14 cellular contexts compared by ENCODE assay signal in genomic region chr6:18047406-18047805, GRCh38. TPM values are rescaled to one million over a fixed set of nuclear protein-coding genes. Genes with fewer than 3 reads are reported as not detected.
DNase-seq lines count a peak whose midpoint lies in the region; ATAC-seq, FAIRE-seq and TF ChIP-seq lines count a peak whose summit lies in the region.
"Had no signal": no experiment of that assay in that cellular context is flagged by ENCODE, and none has a peak within 500 bp of the region (broad histone marks: within the 10 kb centered on the region; RNA-seq: fewer than 3 reads in every experiment).

No MANE protein-coding gene starts in this region.

- CTCF ChIA-PET in K562 (lab: Yijun Ruan, JAX; ENCODE audit: low intra/inter-chr PET ratio), result no interaction called here

- DNase-seq in HT-29 (ENCODE audit: low spot score) (peak; percentile 64), K562 (ENCODE audit: extremely low read depth in 1 of 4, low spot score in 3 of 4) (no peak), iris pigment epithelial cell (ENCODE audit: low read depth) (peak; percentile 60), aorta (no peak), SW 1271 (lab: John Stamatoyannopoulos, UW) (no peak), ecto neural progenitor cell (ENCODE audit: low spot score) (no peak)
- DNase-seq in activated T-helper 2 cell treated with anti-CD3 and anti-CD28 coated beads, Interferon-gamma antibody, Interleukin-2, Interleukin-4, amounts not matched to agents 10 μg/mL and 5 μg/mL and 100 μg/mL, durations not matched to agents 14 hours and 24 hours and 36 hours (ENCODE audit: low spot score), result no peak
- DNase-seq: activated CD8-positive, alpha-beta memory T cell treated with anti-CD3 and anti-CD28 coated beads for 24 hours; activated effector memory CD4-positive, alpha-beta T cell treated with anti-CD3 and anti-CD28 coated beads, Interleukin-2, amount 50 U/mL, for 16 hours; left cardiac atrium; NCI-H1092 treated with DMSO at 0.1 percent for 48 hours had no signal

- no TSS peak for BruUV-seq in K562 (replicated peaks; lab: Mats Ljungman, UMichigan)

- H3K9me1 ChIP-seq in K562 (ENCODE audit: control insufficient read depth, insufficient read depth, low read length), result no peaks in the 10 kb centered on the region

- no peaks in the 10 kb centered on the region for H3K79me2 ChIP-seq in K562 (ENCODE audit: control insufficient read depth, insufficient read depth, low read length)

- H3K9me3 ChIP-seq in K562 (replicated peaks; ENCODE audit: control insufficient read depth, insufficient read depth, low read depth, low read length) (no peaks in the 10 kb centered on the region), aorta (ENCODE audit: control insufficient read depth, low read length) (no peaks in the 10 kb centered on the region)

- H3K4me3 ChIP-seq in K562, result no peak overlapping the region
- H3K4me3 ChIP-seq in aorta (ENCODE audit: low read length in 2 of 2), result no peak overlapping the region

- in situ Hi-C loops in K562 (cut with MboI), result no loop called here

- 94% methylated on average over 2 of the region's 2 CpGs for WGBS in K562 (ENCODE audit: insufficient coverage, low coverage, missing lambda C conversion rate)
- WGBS in aorta, 2 donors, result 9 to 22% methylated on average over 2 of the region's 2 CpGs

- H3K27ac ChIP-seq in K562 (ENCODE audit: extremely low read depth, low read depth, low read length), result no peak overlapping the region
- H3K27ac ChIP-seq in aorta (ENCODE audit: low read depth in 1 of 2, low read length in 2 of 2), result peak overlapping the region; percentile 26 to 48
- H3K27ac ChIP-seq: VCaP had no signal

- peak overlapping the region; percentile 30; the same call in 1 of the 2 replicates for H2AFZ ChIP-seq in K562 (ENCODE audit: low read depth, low read length)

- POLR2A ChIA-PET in K562 (lab: Yijun Ruan, JAX), result interaction anchor here (2.0 kb wide), 1 partner anchor 10 kb away, joined by 9 read pairs; no protein-coding TSS in a partner anchor

- no peak for TF ChIP-seq POLR2A in K562 (conservative IDR thresholded peaks at IDR 0.05)

- TF ChIP-seq EP300 in K562 (IDR thresholded peaks at IDR 0.05; ENCODE audit: low read length), result no peak

- no peak for ATAC-seq in K562
- no peak for ATAC-seq in aorta (ENCODE audit: low FRiP score)
- ATAC-seq: left cardiac atrium had no signal

- no peak overlapping the region for H3K4me3 Mint-ChIP-seq in activated T-helper 2 cell treated with anti-CD3 and anti-CD28 coated beads, Interferon-gamma antibody, Interleukin-2, Interleukin-4, amounts not matched to agents 10 μg/mL and 5 μg/mL and 100 μg/mL, durations not matched to agents 14 hours and 24 hours and 36 hours (ENCODE audit: low read depth)

- H3K27ac Mint-ChIP-seq in activated T-helper 2 cell treated with anti-CD3 and anti-CD28 coated beads, Interferon-gamma antibody, Interleukin-2, Interleukin-4, amounts not matched to agents 10 μg/mL and 5 μg/mL and 100 μg/mL, durations not matched to agents 14 hours and 24 hours and 36 hours, result no peak overlapping the region

- H3K4me1 ChIP-seq in K562 (replicated peaks in 1 of 2; ENCODE audit: control insufficient read depth in 2 of 2, insufficient read depth in 2 of 2, low read length in 2 of 2) (peaks cover 14 to 17% of the 10 kb centered on the region in 2 experiments), aorta (ENCODE audit: control insufficient read depth in 1 of 2, insufficient read depth in 2 of 2, low read length in 2 of 2) (peaks cover 4 to 10% of the 10 kb centered on the region in 2 donors)

- intact Hi-C loops in K562 (cut with micrococcal nuclease) (no loop called here), aorta (cut with DNase I) (loop anchor here (10.0 kb wide), 2 partner anchors 183 to 193 kb away; no protein-coding TSS in a partner anchor)
- intact Hi-C loops in activated T-helper 2 cell treated with anti-CD3 and anti-CD28 coated beads, Interferon-gamma antibody, Interleukin-2, Interleukin-4, amounts not matched to agents 10 μg/mL and 5 μg/mL and 100 μg/mL, durations not matched to agents 14 hours and 24 hours and 36 hours (cut with micrococcal nuclease), result no loop called here

- H3K27me3 ChIP-seq in K562 (ENCODE audit: control insufficient read depth in 2 of 2, insufficient read depth in 2 of 2, low read length in 2 of 2), result no peaks in the 10 kb centered on the region
- H3K27me3 ChIP-seq in aorta (ENCODE audit: control insufficient read depth in 1 of 2, insufficient read depth in 2 of 2, low read length in 1 of 2), result no peaks in the 10 kb centered on the region

- no peak for FAIRE-seq in K562 (lab: Jason Lieb, UNC)
- FAIRE-seq: endometrium, GM19239 had no signal

- TF ChIP-seq RAD21 in K562 (CRISPR knock-in tag; conservative IDR thresholded peaks at IDR 0.05 in 1 of 2, IDR thresholded peaks at IDR 0.05 in 1 of 2), result no peak

- H3K9ac ChIP-seq in K562 (ENCODE audit: insufficient read depth in 1 of 2, low read depth in 2 of 2, low read length in 2 of 2), result no peak overlapping the region

- H3K4me2 ChIP-seq in K562 (ENCODE audit: insufficient read depth, low read length), result no peak overlapping the region

- H3K9me3 Mint-ChIP-seq in activated T-helper 2 cell treated with anti-CD3 and anti-CD28 coated beads, Interferon-gamma antibody, Interleukin-2, Interleukin-4, amounts not matched to agents 10 μg/mL and 5 μg/mL and 100 μg/mL, durations not matched to agents 14 hours and 24 hours and 36 hours, result no peaks in the 10 kb centered on the region

- H3K27me3 Mint-ChIP-seq in activated T-helper 2 cell treated with anti-CD3 and anti-CD28 coated beads, Interferon-gamma antibody, Interleukin-2, Interleukin-4, amounts not matched to agents 10 μg/mL and 5 μg/mL and 100 μg/mL, durations not matched to agents 14 hours and 24 hours and 36 hours (ENCODE audit: low read depth), result peaks cover 3% of the 10 kb centered on the region

- no peaks in the 10 kb centered on the region for H4K20me1 ChIP-seq in K562 (replicated peaks; ENCODE audit: control insufficient read depth, insufficient read depth, low read length)

- H3K36me3 Mint-ChIP-seq in activated T-helper 2 cell treated with anti-CD3 and anti-CD28 coated beads, Interferon-gamma antibody, Interleukin-2, Interleukin-4, amounts not matched to agents 10 μg/mL and 5 μg/mL and 100 μg/mL, durations not matched to agents 14 hours and 24 hours and 36 hours (ENCODE audit: low read depth), result no peaks in the 10 kb centered on the region

- H3K36me3 ChIP-seq in K562 (ENCODE audit: control insufficient read depth, insufficient read depth, low read length) (no peaks in the 10 kb centered on the region), aorta (ENCODE audit: control insufficient read depth in 1 of 2, insufficient read depth in 2 of 2, low read length in 1 of 2) (no peaks in the 10 kb centered on the region)

- TF ChIP-seq CTCF in K562 (IDR thresholded peaks at IDR 0.05 in 2 of 3, conservative IDR thresholded peaks at IDR 0.05 in 1 of 3; ENCODE audit: insufficient read depth in 2 of 3, low read depth in 1 of 3, low read length in 3 of 3), result no peak

- H3K4me1 Mint-ChIP-seq in activated T-helper 2 cell treated with anti-CD3 and anti-CD28 coated beads, Interferon-gamma antibody, Interleukin-2, Interleukin-4, amounts not matched to agents 10 μg/mL and 5 μg/mL and 100 μg/mL, durations not matched to agents 14 hours and 24 hours and 36 hours (ENCODE audit: low read depth), result peaks cover 3% of the 10 kb centered on the region

TF ChIP-seq in K562, 482 proteins besides CTCF, POLR2A, EP300 and RAD21:
- TF ChIP-seq MBD2 (IDR thresholded peaks at IDR 0.05; ENCODE audit: borderline replicate concordance, low read depth), result no peak
- no peak for TF ChIP-seq MIER1 (IDR thresholded peaks at IDR 0.05; ENCODE audit: low read depth)
- TF ChIP-seq GABPA (tag; conservative IDR thresholded peaks at IDR 0.05; ENCODE audit: low read depth), result no peak
- TF ChIP-seq ZNF347 (CRISPR knock-in tag; IDR thresholded peaks at IDR 0.05; ENCODE audit: low read depth), result no peak

RNA-seq across cellular contexts. Expression of gene KIF13A, which starts 60.0 kb away (rescaled TPM):
- 20.4 and 24.4 TPM in 2 replicates for total RNA-seq in HT-29 (2014; rRNA removed; shearing (Covaris generic))
- 104 and 140 TPM in 2 replicates for total RNA-seq in K562 (2011; cell fraction: chromatin; rRNA removed; ENCODE audit: low replicate concordance)
- 46.7 and 52.6 TPM in 2 replicates for total RNA-seq in K562 (2011; cell fraction: nucleolus; rRNA removed)
- total RNA-seq in K562 (2011; cell fraction: nucleoplasm; rRNA removed), result 47.2 and 119 TPM in 2 replicates
- total RNA-seq in K562 (2014; rRNA removed) (21.0 and 30.1 TPM in 2 replicates), K562 (2014; rRNA removed; fragmentation: Illumina TruSeq; extraction: Trizol) (37.5 and 39.3 TPM in 2 replicates), K562 (2015; rRNA removed; fragmentation: Illumina TruSeq; extraction: Trizol) (43.2 and 44.3 TPM in 2 replicates), K562 (2021) (30.1 and 33.8 TPM in 2 replicates), aorta (100 to 1,000 TPM in 1 of 2 donors, 10 to 100 TPM in 1; 89.2 to 109 TPM)
- polyA plus RNA-seq in K562 (2011; rRNA removed) (29.5 and 31.8 TPM in 2 replicates), K562 (2014; fragmentation: Illumina TruSeq; extraction: Trizol) (28.2 and 29.7 TPM in 2 replicates), K562 (2014; fragmentation: Nextera tagmentation; extraction: Ambion mirVana) (1 to 10 TPM; 3.6 to 4.3 TPM), K562 (2014; rRNA removed) (22.5 and 22.6 TPM in 2 replicates), aorta (10 to 100 TPM; 52.6 to 56.1 TPM)
- 15.8 and 22.8 TPM in 2 replicates for polyA plus RNA-seq in K562 (2011; cell fraction: cytosol; rRNA removed)
- polyA plus RNA-seq in K562 (2011; cell fraction: nucleus; rRNA removed), result 33.0 and 34.3 TPM in 2 replicates
- 25.3 and 25.9 TPM in 2 replicates for polyA plus RNA-seq in K562 (2012)
- polyA minus RNA-seq in K562 (2011; rRNA and poly(A)+ RNA removed), result 58.2 and 66.9 TPM in 2 replicates
- 27.8 and 31.0 TPM in 2 replicates for polyA minus RNA-seq in K562 (2011; cell fraction: cytosol; rRNA and poly(A)+ RNA removed)
- 52.9 and 92.3 TPM in 2 replicates for polyA minus RNA-seq in K562 (2011; cell fraction: nucleus; rRNA and poly(A)+ RNA removed)
- 0.48 TPM in 1 of 2 replicates, not detected in the other for total RNA-seq in activated T-helper 2 cell treated with anti-CD3 and anti-CD28 coated beads, Interferon-gamma antibody, Interleukin-2, Interleukin-4, amounts not matched to agents 10 μg/mL and 5 μg/mL and 100 μg/mL, durations not matched to agents 14 hours and 24 hours and 36 hours

Comparison
In these comparisons a context has a peak if more than half of its experiments do, and no peak if none do; other contexts are left out.
1. DNase-seq: peak in HT-29 (single experiment) and iris pigment epithelial cell (single experiment); none in K562 (0 of 4), aorta (0 of 2), activated T-helper 2 cell treated with anti-CD3 and anti-CD28 coated beads, Interferon-gamma antibody, Interleukin-2, Interleukin-4, amounts not matched to agents 10 μg/mL and 5 μg/mL and 100 μg/mL, durations not matched to agents 14 hours and 24 hours and 36 hours (single experiment), SW 1271 (0 of 2) and ecto neural progenitor cell (single experiment).
2. RNA of gene KIF13A, which starts 60.0 kb away (total RNA-seq): 89.2 to 109 TPM in aorta, 21.0 to 140 TPM in K562 and 20.4 to 24.4 TPM in HT-29; 0.48 TPM in activated T-helper 2 cell treated with anti-CD3 and anti-CD28 coated beads, Interferon-gamma antibody, Interleukin-2, Interleukin-4, amounts not matched to agents 10 μg/mL and 5 μg/mL and 100 μg/mL, durations not matched to agents 14 hours and 24 hours and 36 hours; every median in the first group is over 10 times any median in the second.
3. intact Hi-C loops: an anchor here in aorta (10.0 kb wide); none called in K562 and activated T-helper 2 cell treated with anti-CD3 and anti-CD28 coated beads, Interferon-gamma antibody, Interleukin-2, Interleukin-4, amounts not matched to agents 10 μg/mL and 5 μg/mL and 100 μg/mL, durations not matched to agents 14 hours and 24 hours and 36 hours.